In genomic region chr2:239940861-239941570, GRCh38 we compare ENCODE assay signal across 15 cellular contexts.
DNase-seq lines count a peak whose midpoint lies in the region; ATAC-seq, FAIRE-seq and TF ChIP-seq lines count a peak whose summit lies in the region.
"Had no signal": no experiment of that assay in that cellular context is flagged by ENCODE, and none has a peak within 500 bp of the region (broad histone marks: within the 10 kb centered on the region; RNA-seq: fewer than 3 reads in every experiment).

No MANE protein-coding gene starts in this region.

- no peak overlapping the region for H2BK12ac ChIP-seq in trophoblast cell (ENCODE audit: low read length)

- H3K9ac ChIP-seq in trophoblast cell (ENCODE audit: low read length), result no peak overlapping the region

- intact Hi-C loops in CD14-positive monocyte (cut with micrococcal nuclease), result no loop called here
- intact Hi-C loops in left ventricle myocardium superior (cut with micrococcal nuclease), result no loop called here
- intact Hi-C loops in posterior vena cava (cut with DNase I), result loop anchor here in 1 of 2 donors (5.0 kb wide), 1 partner anchor 41 kb away; no protein-coding TSS in a partner anchor

- peaks cover 0 to 2% of the 10 kb centered on the region in 2 experiments for H3K4me1 ChIP-seq in trophoblast cell (ENCODE audit: control insufficient read depth in 1 of 2, insufficient read depth in 2 of 2, low read length in 2 of 2)
- H3K4me1 ChIP-seq: Caco-2, Peyer's patch had no signal

- H3K4me2 ChIP-seq in trophoblast cell (ENCODE audit: low read length), result no peak overlapping the region

- no peak for ATAC-seq in left ventricle myocardium superior
- ATAC-seq in SK-N-SH treated with all-trans-retinoic acid at 6 μM for 48 hours, result no peak

- H3K79me1 ChIP-seq in trophoblast cell (ENCODE audit: low read length), result no peaks in the 10 kb centered on the region

- no peak overlapping the region for H3K14ac ChIP-seq in trophoblast cell (ENCODE audit: low read length)

- H3K36me3 Mint-ChIP-seq in CD14-positive monocyte, result peaks cover 0 to 2% of the 10 kb centered on the region in 2 donors

- no peak overlapping the region for H3K27ac Mint-ChIP-seq in CD14-positive monocyte

- H3K79me2 ChIP-seq in trophoblast cell (ENCODE audit: control insufficient read depth, insufficient read depth, low read length, poor library complexity), result no peaks in the 10 kb centered on the region

- H4K91ac ChIP-seq in trophoblast cell (ENCODE audit: low read depth, low read length), result no peak overlapping the region

- H3K4me3 Mint-ChIP-seq in CD14-positive monocyte, result no peak overlapping the region

- H2AK5ac ChIP-seq in trophoblast cell (ENCODE audit: low read length), result no peak overlapping the region

- no peaks in the 10 kb centered on the region for H3K27me3 ChIP-seq in trophoblast cell (ENCODE audit: insufficient read depth, low read length)
- H3K27me3 ChIP-seq: Peyer's patch had no signal

- no peak overlapping the region for H2AFZ ChIP-seq in trophoblast cell (ENCODE audit: insufficient read depth, low read length, poor library complexity)

- TF ChIP-seq CTCF in CD14-positive monocyte (IDR thresholded peaks at IDR 0.05) (no peak), LNCaP clone FGC (IDR thresholded peaks at IDR 0.05; ENCODE audit: control insufficient read depth, extremely low read depth, insufficient read depth) (no peak)

- FAIRE-seq in frontal cortex (lab: Jason Lieb, UNC), result no peak

- no CpG with 5 or more reads among the region's 16 CpGs for WGBS in trophoblast cell (ENCODE audit: extremely low coverage, insufficient coverage, insufficient read length)

- no peaks in the 10 kb centered on the region for H3K36me3 ChIP-seq in trophoblast cell (ENCODE audit: control insufficient read depth in 1 of 2, insufficient read depth in 2 of 2, low read length in 2 of 2)
- H3K36me3 ChIP-seq: Peyer's patch had no signal

- H2BK120ac ChIP-seq in trophoblast cell (ENCODE audit: insufficient read depth, low read length, poor library complexity), result no peak overlapping the region

- no peak overlapping the region for H3K27ac ChIP-seq in trophoblast cell (ENCODE audit: low read depth, low read length)
- H3K27ac ChIP-seq: Peyer's patch had no signal

- DNase-seq in CD14-positive monocyte (ENCODE audit: low spot score) (peak; percentile 3), LNCaP clone FGC (ENCODE audit: low read depth) (peak; percentile 3), left ventricle myocardium superior (peak; percentile 15), posterior vena cava (ENCODE audit: low spot score) (peak; percentile 57), frontal cortex (ENCODE audit: low spot score in 2 of 2) (no peak), trophoblast cell (no peak)
- DNase-seq: C1 segment of cervical spinal cord, Caco-2, H7, Karpas-422, NCI-H187 treated with DMSO at 0.1 percent for 48 hours, NCI-H2171 treated with DMSO at 0.1 percent for 48 hours, NCI-H510A had no signal

- H2BK5ac ChIP-seq in trophoblast cell (ENCODE audit: low read depth, low read length, poor library complexity), result no peak overlapping the region

- no peak overlapping the region for H3K18ac ChIP-seq in trophoblast cell (ENCODE audit: low read length)

- no peak overlapping the region for H3K4ac ChIP-seq in trophoblast cell (ENCODE audit: low read depth, low read length)

- H3K9me3 Mint-ChIP-seq in CD14-positive monocyte, result peaks cover 0 to 2% (median 0%) of the 10 kb centered on the region in 7 donors

- H3K4me3 ChIP-seq in LNCaP clone FGC (ENCODE audit: low read depth, low read length) (no peak overlapping the region), trophoblast cell (ENCODE audit: low read depth, low read length) (no peak overlapping the region)
- H3K4me3 ChIP-seq: Peyer's patch had no signal

- no peaks in the 10 kb centered on the region for H3K9me3 ChIP-seq in trophoblast cell (ENCODE audit: insufficient read depth, low read depth, low read length)
- H3K9me3 ChIP-seq: Caco-2, Peyer's patch had no signal

- H3K23ac ChIP-seq in trophoblast cell (ENCODE audit: low read length), result no peak overlapping the region

- H4K12ac ChIP-seq in trophoblast cell (ENCODE audit: low read depth, low read length), result no peak overlapping the region

- no peak overlapping the region for H4K8ac ChIP-seq in trophoblast cell (ENCODE audit: low read depth, low read length)

- peaks cover 55% of the 10 kb centered on the region for H3K4me1 Mint-ChIP-seq in CD14-positive monocyte

- peaks cover 0 to 2% (median 0%) of the 10 kb centered on the region in 3 donors for H3K27me3 Mint-ChIP-seq in CD14-positive monocyte (ENCODE audit: low read depth in 3 of 3)

TF ChIP-seq in SK-N-SH treated with all-trans-retinoic acid at 6 μM for 48 hours, 23 proteins besides CTCF, POLR2A, EP300 and RAD21 (continues in another document):
- TF ChIP-seq TOX (CRISPR knock-in tag; IDR thresholded peaks at IDR 0.05; ENCODE audit: borderline replicate concordance) (no peak), TCF4 (CRISPR knock-in tag; IDR thresholded peaks at IDR 0.05; ENCODE audit: borderline replicate concordance) (no peak), ZFP30 (CRISPR knock-in tag; IDR thresholded peaks at IDR 0.05) (no peak), BACH2 (CRISPR knock-in tag; IDR thresholded peaks at IDR 0.05; ENCODE audit: borderline replicate concordance) (no peak), ISL1 (CRISPR knock-in tag; IDR thresholded peaks at IDR 0.05) (no peak), PPARA (CRISPR knock-in tag; IDR thresholded peaks at IDR 0.05; ENCODE audit: borderline replicate concordance) (no peak), PATZ1 (CRISPR knock-in tag; IDR thresholded peaks at IDR 0.05; ENCODE audit: borderline replicate concordance) (no peak), CSDC2 (CRISPR knock-in tag; IDR thresholded peaks at IDR 0.05) (no peak), ZC3H10 (CRISPR knock-in tag; IDR thresholded peaks at IDR 0.05) (no peak), GLIS3 (CRISPR knock-in tag; IDR thresholded peaks at IDR 0.05) (no peak)
- TF ChIP-seq, protein P1, sequence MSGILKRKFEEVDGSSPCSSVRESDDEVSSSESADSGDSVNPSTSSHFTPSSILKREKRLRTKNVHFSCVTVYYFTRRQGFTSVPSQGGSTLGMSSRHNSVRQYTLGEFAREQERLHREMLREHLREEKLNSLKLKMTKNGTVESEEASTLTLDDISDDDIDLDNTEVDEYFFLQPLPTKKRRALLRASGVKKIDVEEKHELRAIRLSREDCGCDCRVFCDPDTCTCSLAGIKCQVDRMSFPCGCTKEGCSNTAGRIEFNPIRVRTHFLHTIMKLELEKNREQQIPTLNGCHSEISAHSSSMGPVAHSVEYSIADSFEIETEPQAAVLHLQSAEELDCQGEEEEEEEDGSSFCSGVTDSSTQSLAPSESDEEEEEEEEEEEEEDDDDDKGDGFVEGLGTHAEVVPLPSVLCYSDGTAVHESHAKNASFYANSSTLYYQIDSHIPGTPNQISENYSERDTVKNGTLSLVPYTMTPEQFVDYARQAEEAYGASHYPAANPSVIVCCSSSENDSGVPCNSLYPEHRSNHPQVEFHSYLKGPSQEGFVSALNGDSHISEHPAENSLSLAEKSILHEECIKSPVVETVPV (CRISPR knock-in tag; IDR thresholded peaks at IDR 0.05), result no peak
- TF ChIP-seq, protein P2, sequence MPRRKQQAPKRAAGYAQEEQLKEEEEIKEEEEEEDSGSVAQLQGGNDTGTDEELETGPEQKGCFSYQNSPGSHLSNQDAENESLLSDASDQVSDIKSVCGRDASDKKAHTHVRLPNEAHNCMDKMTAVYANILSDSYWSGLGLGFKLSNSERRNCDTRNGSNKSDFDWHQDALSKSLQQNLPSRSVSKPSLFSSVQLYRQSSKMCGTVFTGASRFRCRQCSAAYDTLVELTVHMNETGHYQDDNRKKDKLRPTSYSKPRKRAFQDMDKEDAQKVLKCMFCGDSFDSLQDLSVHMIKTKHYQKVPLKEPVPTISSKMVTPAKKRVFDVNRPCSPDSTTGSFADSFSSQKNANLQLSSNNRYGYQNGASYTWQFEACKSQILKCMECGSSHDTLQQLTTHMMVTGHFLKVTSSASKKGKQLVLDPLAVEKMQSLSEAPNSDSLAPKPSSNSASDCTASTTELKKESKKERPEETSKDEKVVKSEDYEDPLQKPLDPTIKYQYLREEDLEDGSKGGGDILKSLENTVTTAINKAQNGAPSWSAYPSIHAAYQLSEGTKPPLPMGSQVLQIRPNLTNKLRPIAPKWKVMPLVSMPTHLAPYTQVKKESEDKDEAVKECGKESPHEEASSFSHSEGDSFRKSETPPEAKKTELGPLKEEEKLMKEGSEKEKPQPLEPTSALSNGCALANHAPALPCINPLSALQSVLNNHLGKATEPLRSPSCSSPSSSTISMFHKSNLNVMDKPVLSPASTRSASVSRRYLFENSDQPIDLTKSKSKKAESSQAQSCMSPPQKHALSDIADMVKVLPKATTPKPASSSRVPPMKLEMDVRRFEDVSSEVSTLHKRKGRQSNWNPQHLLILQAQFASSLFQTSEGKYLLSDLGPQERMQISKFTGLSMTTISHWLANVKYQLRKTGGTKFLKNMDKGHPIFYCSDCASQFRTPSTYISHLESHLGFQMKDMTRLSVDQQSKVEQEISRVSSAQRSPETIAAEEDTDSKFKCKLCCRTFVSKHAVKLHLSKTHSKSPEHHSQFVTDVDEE (CRISPR knock-in tag; IDR thresholded peaks at IDR 0.05), result no peak

Comparison
In these comparisons a context has a peak if more than half of its experiments do, and no peak if none do; other contexts are left out.
1. DNase-seq: peak in CD14-positive monocyte (single experiment), LNCaP clone FGC (single experiment), left ventricle myocardium superior (single experiment) and posterior vena cava (single experiment); none in frontal cortex (0 of 2) and trophoblast cell (0 of 2).